1 cellular context compared by ENCODE assay signal in the genomic region with DNA sequence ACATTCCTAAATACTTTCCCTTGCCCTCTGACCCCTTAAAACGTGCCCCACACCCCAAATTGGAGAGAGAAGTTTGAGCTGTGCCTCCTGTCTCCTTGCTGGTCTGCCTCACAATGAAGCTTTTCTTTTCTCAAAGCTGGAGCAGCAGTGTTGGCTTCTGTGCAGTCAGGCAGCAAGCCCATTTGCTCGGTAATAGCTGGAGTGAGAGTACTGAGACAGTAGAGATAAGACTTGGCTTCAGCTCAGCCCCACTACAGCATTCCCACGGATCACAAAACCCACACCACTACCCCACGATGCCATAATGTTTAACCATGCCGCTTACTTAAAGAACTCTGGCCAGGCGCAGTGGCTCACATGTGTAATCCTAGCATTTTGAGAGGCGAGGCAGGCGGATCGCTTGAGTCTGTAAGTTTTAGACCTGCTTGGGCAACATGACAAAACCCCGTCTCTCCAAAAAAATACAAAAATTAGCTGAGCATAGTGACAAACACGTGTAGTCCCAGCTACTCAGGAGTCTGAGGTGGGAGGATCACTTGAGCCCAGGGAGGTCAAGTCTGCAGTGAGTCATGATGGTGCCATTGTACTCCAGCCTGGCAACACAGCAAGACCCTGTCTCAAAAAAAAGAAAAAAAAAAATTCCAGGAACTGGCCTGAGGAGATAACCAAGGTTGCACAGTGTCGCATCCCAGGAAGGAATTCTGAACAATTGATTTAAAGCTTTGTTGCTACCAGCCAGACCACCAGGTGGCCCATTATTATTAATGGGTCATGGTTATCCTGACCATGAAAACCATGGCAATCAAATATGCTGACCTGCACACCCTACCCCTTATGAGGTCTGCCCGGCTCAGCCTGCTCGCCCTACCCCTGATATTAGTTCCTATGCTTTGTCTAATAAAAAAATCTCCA.
TF ChIP-seq lines count a peak whose summit lies in the region.

No MANE protein-coding gene starts in this region.

TF ChIP-seq in HCT116, 20 proteins besides CTCF, POLR2A, EP300 and RAD21 (continued from another document):
- no peak for TF ChIP-seq REST (IDR thresholded peaks at IDR 0.05; ENCODE audit: low read depth)
- TF ChIP-seq, protein P1, sequence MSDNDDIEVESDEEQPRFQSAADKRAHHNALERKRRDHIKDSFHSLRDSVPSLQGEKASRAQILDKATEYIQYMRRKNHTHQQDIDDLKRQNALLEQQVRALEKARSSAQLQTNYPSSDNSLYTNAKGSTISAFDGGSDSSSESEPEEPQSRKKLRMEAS (IDR thresholded peaks at IDR 0.05) = no peak
